Comparison of ENCODE assay signal across 8 cellular contexts in the genomic region with DNA sequence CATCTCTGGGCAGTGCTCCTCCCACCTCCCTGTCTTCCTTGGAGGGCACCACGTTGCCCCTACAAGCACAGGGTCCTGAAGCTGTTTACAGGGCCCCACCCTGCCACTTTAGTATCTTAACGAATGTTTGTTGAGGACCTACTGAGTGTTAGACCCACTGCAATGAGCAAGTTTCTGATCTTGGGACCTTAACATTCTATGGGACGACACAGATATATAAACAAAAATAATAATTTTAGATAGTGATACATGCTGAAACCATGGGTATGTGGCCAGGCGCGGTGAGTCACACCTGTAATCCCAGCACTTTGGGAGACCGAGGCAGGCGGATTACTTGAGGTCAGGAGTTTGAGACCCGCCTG. TPM values are rescaled to one million over a fixed set of nuclear protein-coding genes. Genes with fewer than 3 reads are reported as not detected.
A peak's percentile ranks its signal among the peaks of the same experiment; 100 is the strongest.
DNase-seq lines count a peak whose midpoint lies in the region; TF ChIP-seq lines count a peak whose summit lies in the region.

No MANE protein-coding gene starts in this region.

- no peaks in the 10 kb centered on the region for H3F3A ChIP-seq in neural cell (ENCODE audit: insufficient read depth, low read length, poor library complexity, severe bottlenecking)

- H3K9me2 ChIP-seq in Karpas-422 (replicated peaks; ENCODE audit: insufficient read depth, low read length), result no peaks in the 10 kb centered on the region
- H3K9me2 ChIP-seq in neural cell (ENCODE audit: insufficient read depth, low read length), result no peaks in the 10 kb centered on the region

- H3K9me3 ChIP-seq in Karpas-422 (ENCODE audit: low read length), result no peaks in the 10 kb centered on the region
- no peaks in the 10 kb centered on the region for H3K9me3 ChIP-seq in duodenal mucosa (ENCODE audit: control insufficient read depth in 1 of 2, low read length in 2 of 2)
- no peaks in the 10 kb centered on the region for H3K9me3 ChIP-seq in neural cell (ENCODE audit: low read length)

- H3K4me1 ChIP-seq in Karpas-422 (ENCODE audit: low read length) (peaks cover 45% of the 10 kb centered on the region), duodenal mucosa (ENCODE audit: control insufficient read depth in 1 of 2, insufficient read depth in 2 of 2, low read length in 2 of 2) (peaks cover 9 to 36% of the 10 kb centered on the region in 2 donors)

- H3K4me3 ChIP-seq in Karpas-422 (ENCODE audit: low read length), result peak overlapping the region; percentile 69
- peak overlapping the region; percentile 68 to 86 for H3K4me3 ChIP-seq in duodenal mucosa (ENCODE audit: low read depth in 1 of 2, low read length in 2 of 2)
- H3K4me3 ChIP-seq in neural cell (ENCODE audit: low read length), result peak overlapping the region; percentile 65

- TF ChIP-seq CTCF in C4-2B (conservative IDR thresholded peaks at IDR 0.05) (no peak), neural cell (IDR thresholded peaks at IDR 0.05; ENCODE audit: poor library complexity, severe bottlenecking) (no peak)

- TF ChIP-seq RAD21 in neural cell (conservative IDR thresholded peaks at IDR 0.05), result no peak

- peak overlapping the region; percentile 67 for H3K27ac ChIP-seq in C4-2B
- peak overlapping the region; percentile 76 for H3K27ac ChIP-seq in Karpas-422 (ENCODE audit: low read length)
- peak overlapping the region; percentile 16 for H3K27ac ChIP-seq in duodenal mucosa (ENCODE audit: low read depth, low read length)
- H3K27ac ChIP-seq in neural cell (ENCODE audit: low read length), result peak overlapping the region; percentile 89

- H2AFZ ChIP-seq in Karpas-422 (ENCODE audit: low read length) (0 out of 2 replicates have a peak overlapping the region, but pooled peaks have one; percentile 49), neural cell (ENCODE audit: low read depth, low read length) (peak overlapping the region; percentile 84)

- TF ChIP-seq EP300 in neural cell (conservative IDR thresholded peaks at IDR 0.05; ENCODE audit: poor library complexity, severe bottlenecking), result no peak

- DNase-seq in Karpas-422 (no peak), NCI-H2171 (lab: John Stamatoyannopoulos, UW) (no peak), G401 (ENCODE audit: low spot score) (no peak), DMS 273 (lab: John Stamatoyannopoulos, UW; ENCODE audit: unreplicated experiment) (no peak), NCI-H748 (lab: John Stamatoyannopoulos, UW; ENCODE audit: unreplicated experiment) (no peak)

- H3K9ac ChIP-seq in Karpas-422 (ENCODE audit: low read length) (peak overlapping the region; percentile 79), duodenal mucosa (ENCODE audit: low read depth in 1 of 2, low read length in 2 of 2) (peak overlapping the region; percentile 51 to 66), neural cell (ENCODE audit: low read length) (peak overlapping the region; percentile 74)

- peaks cover 19% of the 10 kb centered on the region for H3K79me2 ChIP-seq in Karpas-422 (ENCODE audit: low read length)
- H3K79me2 ChIP-seq in neural cell (replicated peaks; ENCODE audit: insufficient read depth, low read length), result no peaks in the 10 kb centered on the region

- H3K27me3 ChIP-seq in Karpas-422 (ENCODE audit: low read length) (no peaks in the 10 kb centered on the region), duodenal mucosa (ENCODE audit: control insufficient read depth in 1 of 2, insufficient read depth in 2 of 2, low read length in 2 of 2) (no peaks in the 10 kb centered on the region), neural cell (ENCODE audit: insufficient read depth, low read depth, low read length) (no peaks in the 10 kb centered on the region)

- H3K36me3 ChIP-seq in Karpas-422 (ENCODE audit: insufficient read depth, low read length) (no peaks in the 10 kb centered on the region), duodenal mucosa (ENCODE audit: control insufficient read depth in 1 of 2, insufficient read depth in 2 of 2, low read length in 2 of 2) (peaks cover 0 to 7% of the 10 kb centered on the region in 2 donors), neural cell (ENCODE audit: insufficient read depth, low read length) (no peaks in the 10 kb centered on the region)

- H4K20me1 ChIP-seq in Karpas-422 (ENCODE audit: insufficient read depth, low read depth, low read length) (no peaks in the 10 kb centered on the region), neural cell (ENCODE audit: insufficient read depth) (no peaks in the 10 kb centered on the region)

- H3K4me2 ChIP-seq in Karpas-422 (ENCODE audit: low read depth, low read length, poor library complexity, severe bottlenecking) (peak overlapping the region; percentile 78), neural cell (ENCODE audit: low read length) (peak overlapping the region; percentile 74)

- in situ Hi-C loops in G401 (cut with HindIII; ENCODE audit: low sequenced_read_pairs), result no loop called here

TF ChIP-seq in neural cell, 6 proteins besides CTCF, POLR2A, EP300 and RAD21:
- TF ChIP-seq, protein P1, sequence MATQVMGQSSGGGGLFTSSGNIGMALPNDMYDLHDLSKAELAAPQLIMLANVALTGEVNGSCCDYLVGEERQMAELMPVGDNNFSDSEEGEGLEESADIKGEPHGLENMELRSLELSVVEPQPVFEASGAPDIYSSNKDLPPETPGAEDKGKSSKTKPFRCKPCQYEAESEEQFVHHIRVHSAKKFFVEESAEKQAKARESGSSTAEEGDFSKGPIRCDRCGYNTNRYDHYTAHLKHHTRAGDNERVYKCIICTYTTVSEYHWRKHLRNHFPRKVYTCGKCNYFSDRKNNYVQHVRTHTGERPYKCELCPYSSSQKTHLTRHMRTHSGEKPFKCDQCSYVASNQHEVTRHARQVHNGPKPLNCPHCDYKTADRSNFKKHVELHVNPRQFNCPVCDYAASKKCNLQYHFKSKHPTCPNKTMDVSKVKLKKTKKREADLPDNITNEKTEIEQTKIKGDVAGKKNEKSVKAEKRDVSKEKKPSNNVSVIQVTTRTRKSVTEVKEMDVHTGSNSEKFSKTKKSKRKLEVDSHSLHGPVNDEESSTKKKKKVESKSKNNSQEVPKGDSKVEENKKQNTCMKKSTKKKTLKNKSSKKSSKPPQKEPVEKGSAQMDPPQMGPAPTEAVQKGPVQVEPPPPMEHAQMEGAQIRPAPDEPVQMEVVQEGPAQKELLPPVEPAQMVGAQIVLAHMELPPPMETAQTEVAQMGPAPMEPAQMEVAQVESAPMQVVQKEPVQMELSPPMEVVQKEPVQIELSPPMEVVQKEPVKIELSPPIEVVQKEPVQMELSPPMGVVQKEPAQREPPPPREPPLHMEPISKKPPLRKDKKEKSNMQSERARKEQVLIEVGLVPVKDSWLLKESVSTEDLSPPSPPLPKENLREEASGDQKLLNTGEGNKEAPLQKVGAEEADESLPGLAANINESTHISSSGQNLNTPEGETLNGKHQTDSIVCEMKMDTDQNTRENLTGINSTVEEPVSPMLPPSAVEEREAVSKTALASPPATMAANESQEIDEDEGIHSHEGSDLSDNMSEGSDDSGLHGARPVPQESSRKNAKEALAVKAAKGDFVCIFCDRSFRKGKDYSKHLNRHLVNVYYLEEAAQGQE (IDR thresholded peaks at IDR 0.05; ENCODE audit: borderline replicate concordance), result no peak
- TF ChIP-seq TAF1 (IDR thresholded peaks at IDR 0.05; ENCODE audit: low read depth), result no peak

RNA-seq across cellular contexts. Expression of a gene that starts 10.1 kb away (rescaled TPM):
- 20.7 and 30.6 TPM in 2 replicates for total RNA-seq in Karpas-422 (2014; rRNA removed; shearing (Covaris generic); ENCODE audit: low replicate concordance)
- 9.8 and 11.1 TPM in 2 replicates for polyA plus RNA-seq in neural cell
- 8.0 and 8.6 TPM in 2 replicates for polyA minus RNA-seq in neural cell
- total RNA-seq in G401 (2014; rRNA removed; shearing (Covaris generic)), result 5.4 and 7.3 TPM in 2 replicates

RNA-seq across cellular contexts. Expression of a gene that starts 17.0 kb away (rescaled TPM):
- 69.7 and 73.5 TPM in 2 replicates for total RNA-seq in Karpas-422 (2014; rRNA removed; shearing (Covaris generic); ENCODE audit: low replicate concordance)
- 34.6 and 50.0 TPM in 2 replicates for polyA plus RNA-seq in neural cell
- polyA minus RNA-seq in neural cell, result 26.3 and 29.4 TPM in 2 replicates
- total RNA-seq in G401 (2014; rRNA removed; shearing (Covaris generic)), result 24.3 and 49.0 TPM in 2 replicates

RNA-seq across cellular contexts. Expression of a gene that starts 28.2 kb away (rescaled TPM):
- total RNA-seq in Karpas-422 (2014; rRNA removed; shearing (Covaris generic); ENCODE audit: low replicate concordance), result 78.7 and 99.6 TPM in 2 replicates
- polyA plus RNA-seq in neural cell, result 44.4 and 57.7 TPM in 2 replicates
- 35.1 and 39.0 TPM in 2 replicates for polyA minus RNA-seq in neural cell
- 32.1 and 47.4 TPM in 2 replicates for total RNA-seq in G401 (2014; rRNA removed; shearing (Covaris generic))

RNA-seq across cellular contexts. Expression of a gene that starts 32.1 kb away (rescaled TPM):
- 5.9 and 6.3 TPM in 2 replicates for total RNA-seq in Karpas-422 (2014; rRNA removed; shearing (Covaris generic); ENCODE audit: low replicate concordance)
- 53.2 and 53.4 TPM in 2 replicates for polyA plus RNA-seq in neural cell
- 27.2 and 28.7 TPM in 2 replicates for polyA minus RNA-seq in neural cell
- total RNA-seq in G401 (2014; rRNA removed; shearing (Covaris generic)), result 1.1 and 3.3 TPM in 2 replicates

RNA-seq across cellular contexts. Expression of a gene that starts 36.6 kb away (rescaled TPM):
- 49.5 and 56.9 TPM in 2 replicates for total RNA-seq in Karpas-422 (2014; rRNA removed; shearing (Covaris generic); ENCODE audit: low replicate concordance)
- polyA plus RNA-seq in neural cell, result 48.0 and 55.0 TPM in 2 replicates
- polyA minus RNA-seq in neural cell, result 19.6 and 23.1 TPM in 2 replicates
- total RNA-seq in G401 (2014; rRNA removed; shearing (Covaris generic)), result 125 and 126 TPM in 2 replicates

Comparison
In these comparisons a context has a peak if more than half of its experiments do, and no peak if none do; other contexts are left out.
1. H3K27ac ChIP-seq: peak in every context shown above with its lines; median percentile 89 in neural cell; 76 in Karpas-422; 67 in C4-2B; 16 in duodenal mucosa.